ENCODE assay signal across 1 cellular context in genomic region chr2:177147834-177148233, GRCh38.
TF ChIP-seq lines count a peak whose summit lies in the region.

No MANE protein-coding gene starts in this region.

TF ChIP-seq in IMR-90, 13 proteins besides CTCF, POLR2A, EP300 and RAD21 (continued from another document):
- no peak for TF ChIP-seq MAZ (IDR thresholded peaks at IDR 0.05; ENCODE audit: borderline replicate concordance, low read depth, low read length)
